ENCODE assay signal across 14 cellular contexts in the genomic region with DNA sequence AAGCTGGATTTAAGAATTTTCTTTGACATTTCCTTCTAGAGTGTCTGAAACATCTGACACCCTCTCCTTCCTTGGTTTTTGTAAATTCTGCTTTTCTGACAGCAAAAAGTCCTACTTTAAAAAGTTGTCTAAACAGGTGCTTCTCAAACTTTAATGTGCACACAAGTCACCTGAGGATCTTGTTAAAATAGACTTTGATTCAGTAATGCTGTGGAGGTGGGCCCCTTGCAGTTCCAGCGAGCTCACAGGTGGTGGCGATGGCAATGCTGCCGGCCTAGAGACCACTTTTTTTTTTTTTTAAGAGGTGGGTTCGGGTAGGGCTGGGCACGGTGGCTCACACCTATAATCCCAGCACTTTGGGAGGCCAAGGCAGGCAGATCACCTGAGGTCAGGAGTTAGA.
A peak's percentile ranks its signal among the peaks of the same experiment; 100 is the strongest.
DNase-seq lines count a peak whose midpoint lies in the region; ATAC-seq and TF ChIP-seq lines count a peak whose summit lies in the region.
"Had no signal": no experiment of that assay in that cellular context is flagged by ENCODE, and none has a peak within 500 bp of the region (broad histone marks: within the 10 kb centered on the region; RNA-seq: fewer than 3 reads in every experiment).

No MANE protein-coding gene starts in this region.

- H3K36me3 ChIP-seq in cardiac muscle cell = no peaks in the 10 kb centered on the region

- no peaks in the 10 kb centered on the region for H3K36me3 Mint-ChIP-seq in effector memory CD8-positive, alpha-beta T cell (ENCODE audit: insufficient read depth)

- H3K9me3 Mint-ChIP-seq in effector memory CD8-positive, alpha-beta T cell = no peaks in the 10 kb centered on the region
- no peaks in the 10 kb centered on the region for H3K9me3 Mint-ChIP-seq in stimulated activated naive CD8-positive, alpha-beta T cell treated with anti-CD3 and anti-CD28 coated beads, Interleukin-15, amount 100 ng/mL, for 72 hours
- H3K9me3 Mint-ChIP-seq: stimulated activated naive CD8-positive, alpha-beta T cell treated with anti-CD3 and anti-CD28 coated beads, Interleukin-15, Interleukin-2, amounts not matched to agents 100 ng/mL and 50 ng/mL, for 24 hours had no signal

- no peak overlapping the region for H3K27ac Mint-ChIP-seq in effector memory CD8-positive, alpha-beta T cell
- H3K27ac Mint-ChIP-seq in stimulated activated naive CD8-positive, alpha-beta T cell treated with anti-CD3 and anti-CD28 coated beads, Interleukin-15, amount 100 ng/mL, for 72 hours = no peak overlapping the region
- H3K27ac Mint-ChIP-seq: stimulated activated naive CD8-positive, alpha-beta T cell treated with anti-CD3 and anti-CD28 coated beads, Interleukin-15, Interleukin-2, amounts not matched to agents 100 ng/mL and 50 ng/mL, for 24 hours had no signal

- no peaks in the 10 kb centered on the region for H3K9me3 ChIP-seq in cardiac muscle cell (ENCODE audit: low read depth)

- intact Hi-C loops in left cardiac atrium (cut with DNase I) = no loop called here

- DNase-seq in cardiac muscle cell (ENCODE audit: low read depth in 1 of 2, low spot score in 1 of 2) (peak in 1 of 2 donors; percentile 55), left cardiac atrium (no peak), NCI-H526 treated with DMSO at 0.1 percent for 48 hours (lab: John Stamatoyannopoulos, UW) (peak; percentile 1), NOMO-1 treated with DMSO at 0.1 percent for 48 hours (lab: John Stamatoyannopoulos, UW; ENCODE audit: unreplicated experiment) (no peak)
- no peak for DNase-seq in effector memory CD8-positive, alpha-beta T cell
- peak in 1 of 2 donors; percentile 19 for DNase-seq in stimulated activated naive CD8-positive, alpha-beta T cell treated with anti-CD3 and anti-CD28 coated beads, Interleukin-15, amount 100 ng/mL, for 72 hours
- DNase-seq in activated CD8-positive, alpha-beta memory T cell treated with anti-CD3 and anti-CD28 coated beads, Interleukin-2, amount 50 U/mL, for 4 hours = no peak
- DNase-seq: activated CD4-positive, alpha-beta T cell treated with anti-CD3 and anti-CD28 coated beads for 4 hours; cerebellar nuclear complex; DMS79; NCI-H774; retina had no signal

- H3K27me3 ChIP-seq in cardiac muscle cell = no peaks in the 10 kb centered on the region

- ATAC-seq in left cardiac atrium = no peak
- peak; percentile 33 for ATAC-seq in effector memory CD8-positive, alpha-beta T cell (replicated peaks)
- peak; percentile 59 for ATAC-seq in stimulated activated naive CD8-positive, alpha-beta T cell treated with anti-CD3 and anti-CD28 coated beads, Interleukin-15, amount 100 ng/mL, for 72 hours
- ATAC-seq in HG03196 (IDR thresholded peaks at IDR 0.05; ENCODE audit: unreplicated experiment) = no peak

- no peaks in the 10 kb centered on the region for H3K4me1 Mint-ChIP-seq in effector memory CD8-positive, alpha-beta T cell (ENCODE audit: low read depth in 2 of 2)
- H3K4me1 Mint-ChIP-seq in stimulated activated naive CD8-positive, alpha-beta T cell treated with anti-CD3 and anti-CD28 coated beads, Interleukin-15, amount 100 ng/mL, for 72 hours = no peaks in the 10 kb centered on the region

- peaks cover 11 to 37% of the 10 kb centered on the region in 2 donors for H3K27me3 Mint-ChIP-seq in effector memory CD8-positive, alpha-beta T cell
- H3K27me3 Mint-ChIP-seq in stimulated activated naive CD8-positive, alpha-beta T cell treated with anti-CD3 and anti-CD28 coated beads, Interleukin-15, amount 100 ng/mL, for 72 hours = peaks cover 36% of the 10 kb centered on the region

- H3K4me1 ChIP-seq in cardiac muscle cell (ENCODE audit: low read depth) = no peaks in the 10 kb centered on the region

- H3K4me3 Mint-ChIP-seq in effector memory CD8-positive, alpha-beta T cell = no peak overlapping the region
- no peak overlapping the region for H3K4me3 Mint-ChIP-seq in stimulated activated naive CD8-positive, alpha-beta T cell treated with anti-CD3 and anti-CD28 coated beads, Interleukin-15, amount 100 ng/mL, for 72 hours
- H3K4me3 Mint-ChIP-seq: stimulated activated naive CD8-positive, alpha-beta T cell treated with anti-CD3 and anti-CD28 coated beads, Interleukin-15, Interleukin-2, amounts not matched to agents 100 ng/mL and 50 ng/mL, for 24 hours had no signal

- no peak overlapping the region for H3K4me3 ChIP-seq in cardiac muscle cell

- H3K27ac ChIP-seq in cardiac muscle cell = no peak overlapping the region

- TF ChIP-seq CTCF in cardiac muscle cell (IDR thresholded peaks at IDR 0.05; ENCODE audit: low read depth, low read length) = peak; percentile 46

Comparison
In these comparisons a context has a peak if more than half of its experiments do, and no peak if none do; other contexts are left out.
1. ATAC-seq: peak in effector memory CD8-positive, alpha-beta T cell (single experiment) and stimulated activated naive CD8-positive, alpha-beta T cell treated with anti-CD3 and anti-CD28 coated beads, Interleukin-15, amount 100 ng/mL, for 72 hours (single experiment); none in left cardiac atrium (0 of 2) and HG03196 (single experiment).